In genomic region chr4:144712775-144713174, GRCh38 we compare ENCODE assay signal across 28 cellular contexts.
DNase-seq lines count a peak whose midpoint lies in the region; ATAC-seq and TF ChIP-seq lines count a peak whose summit lies in the region.
"Had no signal": no experiment of that assay in that cellular context is flagged by ENCODE, and none has a peak within 500 bp of the region (broad histone marks: within the 10 kb centered on the region; RNA-seq: fewer than 3 reads in every experiment).

No MANE protein-coding gene starts in this region.

- peak; percentile 40 for DNase-seq in DMS53 (lab: John Stamatoyannopoulos, UW)
- DNase-seq in NCI-H146 (lab: John Stamatoyannopoulos, UW): peak; percentile 62
- peak; percentile 43 to 55 for DNase-seq in cardiac fibroblast (ENCODE audit: low read depth in 2 of 2)
- DNase-seq in kidney tubule cell (ENCODE audit: low spot score): peak; percentile 51
- DNase-seq in Right ventricle myocardium inferior (ENCODE audit: missing footprints): no peak
- DNase-seq in OCI-M2 (lab: John Stamatoyannopoulos, UW; ENCODE audit: unreplicated experiment): no peak
- no peak for DNase-seq in NOMO-1 (lab: John Stamatoyannopoulos, UW; ENCODE audit: unreplicated experiment in 2 of 2)
- DNase-seq: activated CD8-positive, alpha-beta memory T cell treated with anti-CD3 and anti-CD28 coated beads for 24 hours; activated naive CD4-positive, alpha-beta T cell treated with anti-CD3 and anti-CD28 coated beads for 36 hours; activated T-cell treated with anti-CD3 and anti-CD28 coated beads, Interleukin-2, amount 50 U/mL, for 4 hours; AML-193; anterior cingulate cortex; CD8-positive, alpha-beta memory T cell; DND-41; effector memory CD4-positive, alpha-beta T cell; GOT3; left colon; naive thymus-derived CD4-positive, alpha-beta T cell; NCI-H187; NCI-H748 treated with DMSO at 0.1 percent for 48 hours; OCI-M1; SHP77 treated with DMSO at 0.1 percent for 48 hours; stimulated activated naive CD8-positive, alpha-beta T cell treated with anti-CD3 and anti-CD28 coated beads, Interleukin-15, amount 100 ng/mL, for 72 hours; T-cell; tibial artery had no signal

- no peak overlapping the region for H3K4me3 ChIP-seq in cardiac fibroblast (replicated peaks in 1 of 2; ENCODE audit: low read depth in 2 of 2, low read length in 2 of 2)
- H3K4me3 ChIP-seq: K562, tibial artery had no signal

- intact Hi-C loops in Right ventricle myocardium inferior (cut with DNase I): no loop called here

- ATAC-seq in Right ventricle myocardium inferior (no peak), GM18867 (IDR thresholded peaks at IDR 0.05; ENCODE audit: unreplicated experiment) (no peak)
- ATAC-seq: activated T-cell treated with anti-CD3 and anti-CD28 coated beads, Interleukin-2, amount 50 U/mL, for 4 hours; esophagus mucosa; K562; left colon; naive thymus-derived CD4-positive, alpha-beta T cell; stimulated activated naive CD8-positive, alpha-beta T cell treated with anti-CD3 and anti-CD28 coated beads, Interleukin-15, amount 100 ng/mL, for 72 hours; T-cell had no signal

- no peak for TF ChIP-seq CTCF in cardiac fibroblast (IDR thresholded peaks at IDR 0.05; ENCODE audit: low read depth, low read length)

Comparison
In these comparisons a context has a peak if more than half of its experiments do, and no peak if none do; other contexts are left out.
1. DNase-seq: peak in DMS53 (single experiment), NCI-H146 (single experiment), cardiac fibroblast (2 of 2) and kidney tubule cell (single experiment); none in Right ventricle myocardium inferior (single experiment), OCI-M2 (single experiment) and NOMO-1 (0 of 2).